In the genomic region with DNA sequence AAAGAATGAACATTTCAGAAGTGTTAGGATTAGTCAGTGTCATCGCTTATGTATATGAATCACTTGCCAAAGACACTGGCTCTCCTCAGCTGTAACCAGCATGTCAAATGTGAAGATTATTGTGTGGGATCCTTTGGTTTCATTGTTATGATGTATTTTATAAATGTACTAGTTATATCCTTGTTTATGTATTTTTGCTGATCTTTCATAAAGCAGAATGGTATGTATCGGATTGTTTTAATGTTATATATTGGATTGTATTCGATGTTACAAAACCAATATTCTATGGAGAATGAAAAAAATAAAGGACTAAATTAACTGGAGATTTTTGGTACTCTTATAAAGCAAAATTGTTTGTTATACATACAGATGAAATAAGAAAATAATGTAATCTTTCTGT, we compare ENCODE assay signal across 29 cellular contexts.
"Had no signal": no experiment of that assay in that cellular context is flagged by ENCODE, and none has a peak within 500 bp of the region (broad histone marks: within the 10 kb centered on the region; RNA-seq: fewer than 3 reads in every experiment).

No MANE protein-coding gene starts in this region.

- DNase-seq: activated CD4-positive, alpha-beta memory T cell treated with anti-CD3 and anti-CD28 coated beads for 36 hours; activated CD4-positive, alpha-beta T cell treated with anti-CD3 and anti-CD28 coated beads for 36 hours; activated CD4-positive, alpha-beta T cell treated with anti-CD3 and anti-CD28 coated beads, Interleukin-2, amount 10 ng/mL, durations not matched to agents 24 days and 14 days; activated CD4-positive, CD25-positive, alpha-beta regulatory T cell; activated CD4-positive, CD25-positive, alpha-beta regulatory T cell treated with anti-CD3 and anti-CD28 coated beads, Interleukin-2, amount 50 U/mL, for 72 hours; activated CD8-positive, alpha-beta memory T cell treated with anti-CD3 and anti-CD28 coated beads, Interleukin-2, amount 10 ng/mL, durations not matched to agents 7 days and 5 days; activated CD8-positive, alpha-beta memory T cell treated with anti-CD3 and anti-CD28 coated beads, Interleukin-2, amount 50 U/mL, for 4 hours; activated CD8-positive, alpha-beta T cell treated with anti-CD3 and anti-CD28 coated beads, Interleukin-2, amount 10 ng/mL, durations not matched to agents 7 days and 5 days; activated effector memory CD4-positive, alpha-beta T cell treated with anti-CD3 and anti-CD28 coated beads, Interleukin-2, amount 50 U/mL, for 16 hours; activated naive CD4-positive, alpha-beta T cell treated with anti-CD3 and anti-CD28 coated beads for 36 hours; activated naive CD8-positive, alpha-beta T cell treated with anti-CD3 and anti-CD28 coated beads for 36 hours; activated naive CD8-positive, alpha-beta T cell treated with anti-CD3 and anti-CD28 coated beads, Interleukin-2, amount 50 U/mL, for 24 hours; activated T-cell treated with anti-CD3 and anti-CD28 coated beads, Interleukin-2, amount 50 U/mL, for 1 hour; activated T-cell treated with anti-CD3 and anti-CD28 coated beads, Interleukin-2, amount 50 U/mL, for 48 hours; adrenal gland; amygdala; aorta; body of pancreas; cortex of kidney; dermis blood vessel endothelial cell; effector CD4-positive, alpha-beta T cell; effector memory CD8-positive, alpha-beta T cell; erythroblast; foreskin keratinocyte; heart right ventricle; T-helper 2 cell had no signal

- H3K27me3 ChIP-seq: adrenal gland, body of pancreas, esophagus muscularis mucosa, foreskin keratinocyte, gastroesophageal sphincter had no signal

- FAIRE-seq: colon had no signal

- H3K4me3 ChIP-seq: adrenal gland, body of pancreas, esophagus muscularis mucosa, gastroesophageal sphincter, heart right ventricle had no signal

- H3K36me3 ChIP-seq: adrenal gland had no signal

- H3K4me1 ChIP-seq: adrenal gland, body of pancreas, esophagus muscularis mucosa, foreskin keratinocyte, gastroesophageal sphincter, heart right ventricle had no signal

- H3K9me3 ChIP-seq: adrenal gland, body of pancreas, esophagus muscularis mucosa, gastroesophageal sphincter, heart right ventricle had no signal

- ATAC-seq: activated CD4-positive, alpha-beta T cell treated with anti-CD3 and anti-CD28 coated beads for 36 hours; activated CD8-positive, alpha-beta memory T cell treated with anti-CD3 and anti-CD28 coated beads, Interleukin-2, amount 10 ng/mL, durations not matched to agents 7 days and 5 days; activated CD8-positive, alpha-beta T cell treated with anti-CD3 and anti-CD28 coated beads, Interleukin-2, amount 10 ng/mL, durations not matched to agents 7 days and 5 days; activated naive CD8-positive, alpha-beta T cell treated with anti-CD3 and anti-CD28 coated beads, Interleukin-2, amount 50 U/mL, for 24 hours; body of pancreas; effector memory CD8-positive, alpha-beta T cell; foreskin keratinocyte; gastroesophageal sphincter; heart right ventricle had no signal

- H3K27ac ChIP-seq: adrenal gland, body of pancreas, esophagus muscularis mucosa, foreskin keratinocyte, gastroesophageal sphincter, heart right ventricle had no signal
